ENCODE assay signal across 25 cellular contexts in genomic region chr20:5164645-5165399, GRCh38. TPM values are rescaled to one million over a fixed set of nuclear protein-coding genes. Genes with fewer than 3 reads are reported as not detected.
DNase-seq lines count a peak whose midpoint lies in the region; ATAC-seq and TF ChIP-seq lines count a peak whose summit lies in the region.
"Had no signal": no experiment of that assay in that cellular context is flagged by ENCODE, and none has a peak within 500 bp of the region (broad histone marks: within the 10 kb centered on the region; RNA-seq: fewer than 3 reads in every experiment).

No MANE protein-coding gene starts in this region.

- H3K9me3 Mint-ChIP-seq in activated naive CD4-positive, alpha-beta T cell treated with anti-CD3 and anti-CD28 coated beads, Interleukin-2, amount 50 U/mL, for 24 hours: no peaks in the 10 kb centered on the region
- no peaks in the 10 kb centered on the region for H3K9me3 Mint-ChIP-seq in activated naive CD4-positive, alpha-beta T cell treated with anti-CD3 and anti-CD28 coated beads for 36 hours
- no peaks in the 10 kb centered on the region for H3K9me3 Mint-ChIP-seq in type B pancreatic cell
- H3K9me3 Mint-ChIP-seq: activated CD4-positive, alpha-beta memory T cell treated with anti-CD3 and anti-CD28 coated beads for 36 hours; CD4-positive, alpha-beta memory T cell; natural killer cell had no signal

- no peaks in the 10 kb centered on the region for H3K27me3 Mint-ChIP-seq in activated naive CD4-positive, alpha-beta T cell treated with anti-CD3 and anti-CD28 coated beads, Interleukin-2, amount 50 U/mL, for 24 hours
- no peaks in the 10 kb centered on the region for H3K27me3 Mint-ChIP-seq in activated naive CD4-positive, alpha-beta T cell treated with anti-CD3 and anti-CD28 coated beads for 36 hours (ENCODE audit: low read depth)
- H3K27me3 Mint-ChIP-seq in type B pancreatic cell: no peaks in the 10 kb centered on the region
- H3K27me3 Mint-ChIP-seq: activated CD4-positive, alpha-beta memory T cell treated with anti-CD3 and anti-CD28 coated beads for 36 hours; CD4-positive, alpha-beta memory T cell; T-helper 17 cell had no signal

- no peak overlapping the region for H3K4me3 Mint-ChIP-seq in activated naive CD4-positive, alpha-beta T cell treated with anti-CD3 and anti-CD28 coated beads, Interleukin-2, amount 50 U/mL, for 24 hours
- H3K4me3 Mint-ChIP-seq in activated naive CD4-positive, alpha-beta T cell treated with anti-CD3 and anti-CD28 coated beads for 36 hours: no peak overlapping the region
- no peak overlapping the region for H3K4me3 Mint-ChIP-seq in type B pancreatic cell
- H3K4me3 Mint-ChIP-seq: activated CD4-positive, alpha-beta memory T cell treated with anti-CD3 and anti-CD28 coated beads for 36 hours; CD4-positive, alpha-beta memory T cell; natural killer cell; T-helper 17 cell had no signal

- TF ChIP-seq CTCF in type B pancreatic cell (conservative IDR thresholded peaks at IDR 0.05): peak; percentile 51

- CTCF ChIA-PET in activated naive CD4-positive, alpha-beta T cell treated with anti-CD3 and anti-CD28 coated beads for 36 hours (lab: Charles Lee): interaction anchor here (3.0 kb wide), 1 partner anchor 38 kb away, joined by 10 read pairs; the partner anchor contains the start of gene CDS2

- peaks cover 86% of the 10 kb centered on the region for H3K4me1 Mint-ChIP-seq in activated naive CD4-positive, alpha-beta T cell treated with anti-CD3 and anti-CD28 coated beads, Interleukin-2, amount 50 U/mL, for 24 hours
- peaks cover 73% of the 10 kb centered on the region for H3K4me1 Mint-ChIP-seq in activated naive CD4-positive, alpha-beta T cell treated with anti-CD3 and anti-CD28 coated beads for 36 hours (ENCODE audit: low read depth)
- H3K4me1 Mint-ChIP-seq in type B pancreatic cell (ENCODE audit: unreplicated experiment): peaks cover 26% of the 10 kb centered on the region

- no peak for DNase-seq in activated naive CD4-positive, alpha-beta T cell treated with anti-CD3 and anti-CD28 coated beads for 36 hours
- DNase-seq in cerebellar cortex (ENCODE audit: low spot score) (peak; percentile 66), middle frontal gyrus (ENCODE audit: extremely low spot score, low spot score) (peak; percentile 20), type B pancreatic cell (ENCODE audit: extremely low spot score, unreplicated experiment) (no peak), NCI-H128 (lab: John Stamatoyannopoulos, UW; ENCODE audit: unreplicated experiment) (no peak)
- DNase-seq in effector CD8-positive, alpha-beta T cell (lab: John Stamatoyannopoulos, UW): no peak
- DNase-seq: activated CD4-positive, alpha-beta memory T cell treated with anti-CD3 and anti-CD28 coated beads for 36 hours; activated CD8-positive, alpha-beta memory T cell treated with anti-CD3 and anti-CD28 coated beads, Interleukin-2, amount 50 U/mL, for 4 hours; activated naive CD4-positive, alpha-beta T cell; AML-193; CD4-positive, alpha-beta memory T cell; GOT3; KG1; natural killer cell; NCI-H1092 treated with DMSO at 0.1 percent for 48 hours; NCI-H1930; NCI-H226; Peyer's patch; SHP77; stimulated activated CD4-positive, alpha-beta T cell treated with anti-CD3 and anti-CD28 coated beads, Interleukin-4, amount 100 ng/mL, for 4 hours; T-helper 17 cell had no signal

- no peak for ATAC-seq in HG02852 (IDR thresholded peaks at IDR 0.05; ENCODE audit: unreplicated experiment)
- ATAC-seq: A549; activated CD4-positive, CD25-positive, alpha-beta regulatory T cell treated with anti-CD3 and anti-CD28 coated beads, Interleukin-2, amount 50 U/mL, for 24 hours; natural killer cell; T-helper 17 cell had no signal

- H3K36me3 Mint-ChIP-seq in activated naive CD4-positive, alpha-beta T cell treated with anti-CD3 and anti-CD28 coated beads, Interleukin-2, amount 50 U/mL, for 24 hours: peaks cover 5% of the 10 kb centered on the region
- H3K36me3 Mint-ChIP-seq in activated naive CD4-positive, alpha-beta T cell treated with anti-CD3 and anti-CD28 coated beads for 36 hours (ENCODE audit: low read depth): no peaks in the 10 kb centered on the region
- H3K36me3 Mint-ChIP-seq in type B pancreatic cell: peaks cover 3% of the 10 kb centered on the region
- H3K36me3 Mint-ChIP-seq: activated CD4-positive, alpha-beta memory T cell treated with anti-CD3 and anti-CD28 coated beads for 36 hours; natural killer cell had no signal

- peak overlapping the region; percentile 11 for H3K27ac Mint-ChIP-seq in activated naive CD4-positive, alpha-beta T cell treated with anti-CD3 and anti-CD28 coated beads, Interleukin-2, amount 50 U/mL, for 24 hours
- no peak overlapping the region for H3K27ac Mint-ChIP-seq in activated naive CD4-positive, alpha-beta T cell treated with anti-CD3 and anti-CD28 coated beads for 36 hours
- H3K27ac Mint-ChIP-seq in type B pancreatic cell: no peak overlapping the region
- H3K27ac Mint-ChIP-seq: activated CD4-positive, alpha-beta memory T cell treated with anti-CD3 and anti-CD28 coated beads for 36 hours had no signal

- intact Hi-C loops in activated naive CD4-positive, alpha-beta T cell treated with anti-CD3 and anti-CD28 coated beads for 36 hours (cut with micrococcal nuclease): no loop called here

RNA-seq across cellular contexts. Expression of gene CDS2, which starts 38.0 kb away (rescaled TPM):
- total RNA-seq in activated naive CD4-positive, alpha-beta T cell treated with anti-CD3 and anti-CD28 coated beads for 36 hours: 10 to 100 TPM; 23.2 to 24.1 TPM
- 41.5 and 44.4 TPM in 2 replicates for total RNA-seq in type B pancreatic cell (ENCODE audit: low replicate concordance)

RNA-seq across cellular contexts. Expression of gene PCNA, which starts 45.1 kb away (rescaled TPM):
- total RNA-seq in activated naive CD4-positive, alpha-beta T cell treated with anti-CD3 and anti-CD28 coated beads for 36 hours: 100 to 1,000 TPM; 631 to 641 TPM
- total RNA-seq in type B pancreatic cell (ENCODE audit: low replicate concordance): 128 and 180 TPM in 2 replicates

RNA-seq across cellular contexts. Expression of gene TMEM230, which starts 51.9 kb away (rescaled TPM):
- 10 to 100 TPM; 86.3 to 90.5 TPM for total RNA-seq in activated naive CD4-positive, alpha-beta T cell treated with anti-CD3 and anti-CD28 coated beads for 36 hours
- 87.0 and 87.5 TPM in 2 replicates for total RNA-seq in type B pancreatic cell (ENCODE audit: low replicate concordance)

Comparison
In these comparisons a context has a peak if more than half of its experiments do, and no peak if none do; other contexts are left out.
1. DNase-seq: peak in cerebellar cortex (single experiment) and middle frontal gyrus (single experiment); none in activated naive CD4-positive, alpha-beta T cell treated with anti-CD3 and anti-CD28 coated beads for 36 hours (single experiment), type B pancreatic cell (single experiment), effector CD8-positive, alpha-beta T cell (single experiment) and NCI-H128 (single experiment).